ENCODE assay signal across 1 cellular context in the genomic region with DNA sequence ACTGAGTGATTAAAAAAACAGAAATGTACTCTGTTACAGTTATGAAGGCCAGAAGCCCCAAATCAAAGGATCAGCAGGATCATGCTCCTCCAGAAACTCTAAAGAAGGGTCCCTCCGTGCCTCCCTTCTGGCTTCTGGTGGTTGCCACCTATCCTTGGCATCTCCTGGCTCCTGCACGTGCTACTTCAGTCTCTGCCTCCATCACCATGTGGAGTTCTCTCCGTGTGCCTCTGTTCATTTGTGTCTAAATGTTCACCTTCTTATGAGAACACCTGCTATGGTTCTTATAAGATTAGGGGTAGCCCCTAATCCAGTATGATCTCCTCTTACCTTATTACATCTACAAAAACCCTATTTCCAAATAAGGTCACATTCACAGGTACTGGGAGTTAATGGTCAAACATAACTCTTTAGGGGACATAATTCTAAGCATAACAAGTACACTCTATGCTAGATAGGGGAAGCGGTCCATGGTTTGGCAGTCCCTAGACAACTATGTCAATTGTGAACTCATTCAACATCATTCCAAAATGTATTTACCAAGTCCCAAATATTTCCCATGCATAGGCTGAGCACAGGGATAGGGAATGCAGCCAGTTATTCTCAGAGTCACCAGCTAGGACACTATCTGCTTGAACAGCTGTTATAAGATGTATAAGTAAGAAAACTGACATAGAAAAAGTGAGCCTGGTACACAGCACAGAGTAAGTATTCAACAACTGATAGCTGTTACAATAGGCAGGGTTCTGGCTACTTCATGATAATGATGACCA.
TF ChIP-seq lines count a peak whose summit lies in the region.

No MANE protein-coding gene starts in this region.

TF ChIP-seq in A549, 52 proteins besides CTCF, POLR2A, EP300 and RAD21:
- no peak for TF ChIP-seq SMC3 (IDR thresholded peaks at IDR 0.05)
- no peak for TF ChIP-seq TFCP2L1 (CRISPR knock-in tag; IDR thresholded peaks at IDR 0.05)
- no peak for TF ChIP-seq HOXB13 (CRISPR knock-in tag; IDR thresholded peaks at IDR 0.05; ENCODE audit: low read depth)
- no peak for TF ChIP-seq HOXB5 (CRISPR knock-in tag; IDR thresholded peaks at IDR 0.05)
- no peak for TF ChIP-seq NPAS2 (CRISPR knock-in tag; IDR thresholded peaks at IDR 0.05; ENCODE audit: borderline replicate concordance)
- TF ChIP-seq ZFP36 (IDR thresholded peaks at IDR 0.05; ENCODE audit: borderline replicate concordance, partially characterized antibody) = no peak
- no peak for TF ChIP-seq FOSB (CRISPR knock-in tag; IDR thresholded peaks at IDR 0.05)
- TF ChIP-seq EHF (CRISPR knock-in tag; IDR thresholded peaks at IDR 0.05) = no peak
